ENCODE assay signal across 8 cellular contexts in genomic region chr10:72691470-72692056, GRCh38. TPM values are rescaled to one million over a fixed set of nuclear protein-coding genes. Genes with fewer than 3 reads are reported as not detected.
DNase-seq lines count a peak whose midpoint lies in the region; ATAC-seq and TF ChIP-seq lines count a peak whose summit lies in the region.

No MANE protein-coding gene starts in this region.

- no peaks in the 10 kb centered on the region for H3K9me3 Mint-ChIP-seq in type B pancreatic cell

- peak overlapping the region in 1 of 2 donors; percentile 35 for H3K4me3 ChIP-seq in body of pancreas
- H3K4me3 ChIP-seq in right lobe of liver: peak overlapping the region; percentile 69 to 76 (median 73)

- 14 to 20% methylated on average over 12 to 15 of the region's 15 CpGs for WGBS in body of pancreas, 2 donors
- WGBS in right lobe of liver (ENCODE audit: insufficient coverage, low coverage, low lambda C conversion rate, missing lambda C conversion rate): 25% methylated on average over 14 of the region's 15 CpGs

- H3K9me3 ChIP-seq in body of pancreas (no peaks in the 10 kb centered on the region), right lobe of liver (no peaks in the 10 kb centered on the region)

- no peaks in the 10 kb centered on the region for H3K36me3 ChIP-seq in body of pancreas (replicated peaks in 1 of 2; ENCODE audit: insufficient read depth in 1 of 2, low read depth in 2 of 2)
- H3K36me3 ChIP-seq in right lobe of liver: no peaks in the 10 kb centered on the region

- DNase-seq in DMS 273 treated with DMSO at 0.1 percent for 48 hours (lab: John Stamatoyannopoulos, UW): peak; percentile 79
- no peak for DNase-seq in DMS 273 (lab: John Stamatoyannopoulos, UW; ENCODE audit: unreplicated experiment)
- DNase-seq in NCI-H1436 (lab: John Stamatoyannopoulos, UW): peak; percentile 94
- no peak for DNase-seq in body of pancreas
- DNase-seq in right lobe of liver: no peak
- no peak for DNase-seq in type B pancreatic cell (ENCODE audit: extremely low spot score, unreplicated experiment)

- no peak for TF ChIP-seq POLR2A in body of pancreas (IDR thresholded peaks at IDR 0.05)
- no peak for TF ChIP-seq POLR2A in right lobe of liver (IDR thresholded peaks at IDR 0.05)

- H3K27ac Mint-ChIP-seq in type B pancreatic cell: peak overlapping the region; percentile 12

- TF ChIP-seq CTCF in body of pancreas (IDR thresholded peaks at IDR 0.05): no peak
- no peak for TF ChIP-seq CTCF in right lobe of liver (IDR thresholded peaks at IDR 0.05)
- TF ChIP-seq CTCF in type B pancreatic cell (conservative IDR thresholded peaks at IDR 0.05): no peak

- H3K36me3 Mint-ChIP-seq in type B pancreatic cell: no peaks in the 10 kb centered on the region

- H3K4me1 Mint-ChIP-seq in type B pancreatic cell (ENCODE audit: unreplicated experiment): peaks cover 29% of the 10 kb centered on the region

- H3K27me3 ChIP-seq in body of pancreas (no peaks in the 10 kb centered on the region), right lobe of liver (no peaks in the 10 kb centered on the region)

- no peak for ATAC-seq in body of pancreas
- ATAC-seq in right lobe of liver: no peak
- ATAC-seq in GM21723 (IDR thresholded peaks at IDR 0.05; ENCODE audit: unreplicated experiment): no peak
- no peak for ATAC-seq in HG03460 (IDR thresholded peaks at IDR 0.05; ENCODE audit: unreplicated experiment)

- H3K4me3 Mint-ChIP-seq in type B pancreatic cell: peak overlapping the region; percentile 89

- intact Hi-C loops in body of pancreas (cut with DNase I): loop anchor here (10.0 kb wide), 1 partner anchor 327 kb away; no protein-coding TSS in a partner anchor
- intact Hi-C loops in right lobe of liver (cut with DNase I): no loop called here

- H3K4me1 ChIP-seq in body of pancreas: peaks cover 32% of the 10 kb centered on the region
- peaks cover 0 to 9% (median 1%) of the 10 kb centered on the region in 4 donors for H3K4me1 ChIP-seq in right lobe of liver

- H3K27me3 Mint-ChIP-seq in type B pancreatic cell: no peaks in the 10 kb centered on the region

- H3K27ac ChIP-seq in body of pancreas: peak overlapping the region in 3 of 4 donors; percentile 81 to 92 (median 86)
- peak overlapping the region; percentile 83 to 91 (median 84) for H3K27ac ChIP-seq in right lobe of liver

RNA-seq across cellular contexts. Expression of gene MCU, which starts 0.4 kb away (rescaled TPM):
- total RNA-seq in body of pancreas: 10 to 100 TPM in 1 of 2 donors, 1 to 10 TPM in 1; 7.9 to 17.1 TPM
- 10 to 100 TPM in 4 of 6 experiments, 1 to 10 TPM in 2; 6.2 to 14.6 (median 10.4) TPM for total RNA-seq in right lobe of liver
- total RNA-seq in type B pancreatic cell (ENCODE audit: low replicate concordance): 26.0 and 27.0 TPM in 2 replicates

Comparison
In these comparisons a context has a peak if more than half of its experiments do, and no peak if none do; other contexts are left out.
1. DNase-seq: peak in DMS 273 treated with DMSO at 0.1 percent for 48 hours (single experiment) and NCI-H1436 (single experiment); none in DMS 273 (single experiment), body of pancreas (0 of 4), right lobe of liver (0 of 3) and type B pancreatic cell (single experiment).